ENCODE assay signal across 9 cellular contexts in genomic region chr7:34900891-34901493, GRCh38.
DNase-seq lines count a peak whose midpoint lies in the region; ATAC-seq and TF ChIP-seq lines count a peak whose summit lies in the region.
"Had no signal": no experiment of that assay in that cellular context is flagged by ENCODE, and none has a peak within 500 bp of the region (broad histone marks: within the 10 kb centered on the region; RNA-seq: fewer than 3 reads in every experiment).

No MANE protein-coding gene starts in this region.

- intact Hi-C loops in CD4-positive, alpha-beta memory T cell (cut with micrococcal nuclease), result no loop called here
- intact Hi-C loops in CD4-positive, alpha-beta T cell (cut with DNase I, micrococcal nuclease), result no loop called here

- no peaks in the 10 kb centered on the region for H3K27me3 ChIP-seq in DND-41 (ENCODE audit: insufficient read depth, low read length, poor library complexity)
- H3K27me3 ChIP-seq in CD4-positive, alpha-beta memory T cell (ENCODE audit: insufficient read depth, low read length), result no peaks in the 10 kb centered on the region
- no peaks in the 10 kb centered on the region for H3K27me3 ChIP-seq in CD4-positive, alpha-beta T cell (ENCODE audit: control insufficient read depth, insufficient read depth, low read length)

- no peak overlapping the region for H3K9ac ChIP-seq in DND-41 (ENCODE audit: low read depth, low read length)

- no peaks in the 10 kb centered on the region for H3K9me3 ChIP-seq in DND-41 (ENCODE audit: insufficient read depth, low read length, severe bottlenecking)
- H3K9me3 ChIP-seq in CD4-positive, alpha-beta memory T cell (ENCODE audit: control insufficient read depth in 1 of 2, low read length in 2 of 2), result no peaks in the 10 kb centered on the region
- no peaks in the 10 kb centered on the region for H3K9me3 ChIP-seq in CD4-positive, alpha-beta T cell (ENCODE audit: control insufficient read depth, low read length)

- no peaks in the 10 kb centered on the region for H3K4me1 ChIP-seq in DND-41 (ENCODE audit: insufficient read depth, low read length)
- H3K4me1 ChIP-seq in CD4-positive, alpha-beta memory T cell (ENCODE audit: insufficient read depth, low read length), result no peaks in the 10 kb centered on the region

- no peak overlapping the region for H3K4me3 ChIP-seq in DND-41 (ENCODE audit: low read depth in 1 of 2, low read length in 2 of 2)
- H3K4me3 ChIP-seq in NB4 (ENCODE audit: low read depth, low read length), result no peak overlapping the region
- no peak overlapping the region for H3K4me3 ChIP-seq in fibroblast of the aortic adventitia (ENCODE audit: low read depth, low read length)
- H3K4me3 ChIP-seq in CD4-positive, alpha-beta memory T cell (ENCODE audit: low read length in 2 of 2), result no peak overlapping the region

- DNase-seq in DND-41 (no peak), NB4 (ENCODE audit: low read depth) (peak; percentile 37), fibroblast of the aortic adventitia (ENCODE audit: low read depth) (peak; percentile 2)
- no peak for DNase-seq in activated naive CD4-positive, alpha-beta T cell treated with anti-CD3 and anti-CD28 coated beads, Interleukin-2, amount 10 ng/mL, durations not matched to agents 7 days and 5 days
- no peak for DNase-seq in CD4-positive, alpha-beta memory T cell
- DNase-seq in effector memory CD8-positive, alpha-beta T cell, result no peak
- DNase-seq in CD4-positive, alpha-beta T cell, result no peak

- CTCF ChIA-PET in activated naive CD4-positive, alpha-beta T cell treated with anti-CD3 and anti-CD28 coated beads, Interleukin-2, amount 10 ng/mL, durations not matched to agents 7 days and 5 days (lab: Charles Lee), result interaction anchor here (0.7 kb wide), 1 partner anchor 102 kb away, joined by 3 read pairs; no protein-coding TSS in a partner anchor
- CTCF ChIA-PET in CD4-positive, alpha-beta memory T cell (lab: Charles Lee; ENCODE audit: partially characterized antibody), result no interaction called here
- CTCF ChIA-PET in CD4-positive, alpha-beta T cell (lab: Charles Lee), result interaction anchor here (1.0 kb wide), 1 partner anchor 26 kb away, joined by 3 read pairs; no protein-coding TSS in a partner anchor

- no peaks in the 10 kb centered on the region for H3K79me2 ChIP-seq in DND-41 (ENCODE audit: insufficient read depth, low read length)

- no peak for TF ChIP-seq POLR2A in NB4 (IDR thresholded peaks at IDR 0.05; ENCODE audit: extremely low read depth, insufficient read length)

- POLR2A ChIA-PET in CD4-positive, alpha-beta memory T cell (lab: Charles Lee; ENCODE audit: partially characterized antibody), result no interaction called here
- POLR2A ChIA-PET in CD4-positive, alpha-beta T cell (lab: Charles Lee), result no interaction called here

- no peak overlapping the region for H3K4me2 ChIP-seq in DND-41 (ENCODE audit: insufficient read depth, low read length)

- H2AFZ ChIP-seq in DND-41 (ENCODE audit: low read depth, low read length), result no peak overlapping the region; the same call in 1 of the 2 replicates

- peaks cover 2% of the 10 kb centered on the region for H3K9me3 Mint-ChIP-seq in activated naive CD4-positive, alpha-beta T cell treated with anti-CD3 and anti-CD28 coated beads, Interleukin-2, amount 10 ng/mL, durations not matched to agents 7 days and 5 days
- peaks cover 0 to 12% (median 4%) of the 10 kb centered on the region in 8 donors for H3K9me3 Mint-ChIP-seq in CD4-positive, alpha-beta memory T cell
- no peaks in the 10 kb centered on the region for H3K9me3 Mint-ChIP-seq in effector memory CD8-positive, alpha-beta T cell
- peaks cover 5% of the 10 kb centered on the region for H3K9me3 Mint-ChIP-seq in CD4-positive, alpha-beta T cell

- no peaks in the 10 kb centered on the region for H4K20me1 ChIP-seq in DND-41 (ENCODE audit: insufficient read depth, low read length)

- H3K27me3 Mint-ChIP-seq in activated naive CD4-positive, alpha-beta T cell treated with anti-CD3 and anti-CD28 coated beads, Interleukin-2, amount 10 ng/mL, durations not matched to agents 7 days and 5 days, result peaks cover 5% of the 10 kb centered on the region
- H3K27me3 Mint-ChIP-seq in CD4-positive, alpha-beta memory T cell, result peaks cover 9 to 18% of the 10 kb centered on the region in 2 donors
- peaks cover 48 to 52% of the 10 kb centered on the region in 2 donors for H3K27me3 Mint-ChIP-seq in effector memory CD8-positive, alpha-beta T cell
- peaks cover 21% of the 10 kb centered on the region for H3K27me3 Mint-ChIP-seq in CD4-positive, alpha-beta T cell

- no peak overlapping the region for H3K27ac ChIP-seq in DND-41 (ENCODE audit: low read length)
- no peak overlapping the region for H3K27ac ChIP-seq in CD4-positive, alpha-beta memory T cell (ENCODE audit: low read depth, low read length)
- no peak overlapping the region for H3K27ac ChIP-seq in CD4-positive, alpha-beta T cell (ENCODE audit: low read depth, low read length)
- H3K27ac ChIP-seq: VCaP had no signal

- ATAC-seq in DND-41 (ENCODE audit: insufficient read depth, low read depth) (no peak), GM21576 (IDR thresholded peaks at IDR 0.05; ENCODE audit: unreplicated experiment) (peak; percentile 73)
- ATAC-seq in effector memory CD8-positive, alpha-beta T cell (replicated peaks), result no peak
- no peak for ATAC-seq in CD4-positive, alpha-beta T cell (ENCODE audit: poor library complexity)

- H3K4me1 Mint-ChIP-seq in activated naive CD4-positive, alpha-beta T cell treated with anti-CD3 and anti-CD28 coated beads, Interleukin-2, amount 10 ng/mL, durations not matched to agents 7 days and 5 days, result no peaks in the 10 kb centered on the region
- H3K4me1 Mint-ChIP-seq in CD4-positive, alpha-beta memory T cell, result peaks cover 0 to 3% (median 2%) of the 10 kb centered on the region in 4 donors
- peaks cover 0 to 2% of the 10 kb centered on the region in 2 donors for H3K4me1 Mint-ChIP-seq in effector memory CD8-positive, alpha-beta T cell (ENCODE audit: low read depth in 2 of 2)
- H3K4me1 Mint-ChIP-seq in CD4-positive, alpha-beta T cell (ENCODE audit: low read depth), result peaks cover 2% of the 10 kb centered on the region

- TF ChIP-seq CTCF in DND-41 (IDR thresholded peaks at IDR 0.05; ENCODE audit: borderline replicate concordance, extremely low read depth, low read length, poor library complexity, severe bottlenecking) (peak; percentile 28), NB4 (IDR thresholded peaks at IDR 0.05; ENCODE audit: low read depth, low read length) (peak; percentile 61), fibroblast of the aortic adventitia (IDR thresholded peaks at IDR 0.05; ENCODE audit: insufficient read depth, low read length) (no peak)
- no peak for TF ChIP-seq CTCF in CD4-positive, alpha-beta T cell (IDR thresholded peaks at IDR 0.05)

- no peak overlapping the region for H3K27ac Mint-ChIP-seq in activated naive CD4-positive, alpha-beta T cell treated with anti-CD3 and anti-CD28 coated beads, Interleukin-2, amount 10 ng/mL, durations not matched to agents 7 days and 5 days
- H3K27ac Mint-ChIP-seq in CD4-positive, alpha-beta memory T cell, result no peak overlapping the region
- H3K27ac Mint-ChIP-seq in effector memory CD8-positive, alpha-beta T cell, result no peak overlapping the region
- H3K27ac Mint-ChIP-seq in CD4-positive, alpha-beta T cell, result no peak overlapping the region

- no peaks in the 10 kb centered on the region for H3K36me3 Mint-ChIP-seq in activated naive CD4-positive, alpha-beta T cell treated with anti-CD3 and anti-CD28 coated beads, Interleukin-2, amount 10 ng/mL, durations not matched to agents 7 days and 5 days
- no peaks in the 10 kb centered on the region for H3K36me3 Mint-ChIP-seq in CD4-positive, alpha-beta memory T cell
- no peaks in the 10 kb centered on the region for H3K36me3 Mint-ChIP-seq in effector memory CD8-positive, alpha-beta T cell (ENCODE audit: insufficient read depth)
- no peaks in the 10 kb centered on the region for H3K36me3 Mint-ChIP-seq in CD4-positive, alpha-beta T cell (ENCODE audit: low read depth)

- no peaks in the 10 kb centered on the region for H3K36me3 ChIP-seq in DND-41 (ENCODE audit: insufficient read depth, low read length)
- no peaks in the 10 kb centered on the region for H3K36me3 ChIP-seq in CD4-positive, alpha-beta memory T cell (ENCODE audit: insufficient read depth, low read length)

- H3K4me3 Mint-ChIP-seq in activated naive CD4-positive, alpha-beta T cell treated with anti-CD3 and anti-CD28 coated beads, Interleukin-2, amount 10 ng/mL, durations not matched to agents 7 days and 5 days, result no peak overlapping the region
- no peak overlapping the region for H3K4me3 Mint-ChIP-seq in CD4-positive, alpha-beta memory T cell
- H3K4me3 Mint-ChIP-seq in effector memory CD8-positive, alpha-beta T cell, result no peak overlapping the region
- H3K4me3 Mint-ChIP-seq in CD4-positive, alpha-beta T cell, result no peak overlapping the region

Comparison
In these comparisons a context has a peak if more than half of its experiments do, and no peak if none do; other contexts are left out.
1. DNase-seq: peak in NB4 (single experiment) and fibroblast of the aortic adventitia (single experiment); none in DND-41 (single experiment), activated naive CD4-positive, alpha-beta T cell treated with anti-CD3 and anti-CD28 coated beads, Interleukin-2, amount 10 ng/mL, durations not matched to agents 7 days and 5 days (single experiment), CD4-positive, alpha-beta memory T cell (0 of 5), effector memory CD8-positive, alpha-beta T cell (0 of 3) and CD4-positive, alpha-beta T cell (0 of 10).
2. CTCF ChIP-seq: peak in DND-41 (single experiment) and NB4 (single experiment); none in fibroblast of the aortic adventitia (single experiment) and CD4-positive, alpha-beta T cell (single experiment).